In the genomic region with DNA sequence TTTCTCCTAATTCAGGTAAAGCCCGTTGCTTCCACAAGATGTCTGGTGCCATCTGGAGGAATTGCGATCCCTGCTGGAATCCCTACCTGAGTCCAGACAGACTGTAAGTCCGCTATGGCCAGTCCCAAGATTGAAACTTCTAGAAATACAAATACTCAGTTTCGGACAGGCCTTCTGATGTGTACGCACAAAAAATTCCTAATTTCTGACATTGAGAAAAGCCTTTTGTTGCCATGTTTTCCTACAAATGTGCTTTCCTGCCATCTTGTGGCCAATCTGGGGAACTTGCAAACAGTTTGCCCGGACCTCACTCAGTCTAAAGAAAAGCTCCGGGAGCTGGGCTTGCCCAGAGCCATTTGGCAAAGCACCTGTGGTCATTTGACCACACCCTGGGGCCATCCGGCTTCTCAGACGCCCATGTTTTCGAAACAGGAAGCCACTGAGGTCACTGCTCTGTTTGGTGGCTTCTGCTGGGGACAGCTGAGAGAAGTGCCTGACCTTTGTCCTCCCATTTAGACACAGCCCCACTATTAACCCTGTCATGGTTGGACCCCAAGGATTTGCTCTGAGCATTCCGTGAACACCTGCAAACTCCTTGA, we compare ENCODE assay signal across 8 cellular contexts.
DNase-seq lines count a peak whose midpoint lies in the region; ATAC-seq and TF ChIP-seq lines count a peak whose summit lies in the region.

No MANE protein-coding gene starts in this region.

- no peaks in the 10 kb centered on the region for H3K36me3 Mint-ChIP-seq in immature natural killer cell

- peaks cover 14 to 17% of the 10 kb centered on the region in 2 donors for H3K4me1 Mint-ChIP-seq in immature natural killer cell

- H3K27me3 Mint-ChIP-seq in immature natural killer cell (ENCODE audit: low read depth in 3 of 3): peaks cover 0 to 3% (median 3%) of the 10 kb centered on the region in 3 donors

- peak overlapping the region in 2 of 6 donors; percentile 22 to 36 for H3K27ac Mint-ChIP-seq in immature natural killer cell

- H3K4me3 Mint-ChIP-seq in immature natural killer cell: peak overlapping the region in 1 of 5 donors; percentile 26

- TF ChIP-seq CTCF in cardiac fibroblast (IDR thresholded peaks at IDR 0.05; ENCODE audit: low read depth, low read length): peak; percentile 77

- H3K4me3 ChIP-seq in cardiac fibroblast (replicated peaks in 1 of 2; ENCODE audit: low read depth in 2 of 2, low read length in 2 of 2): no peak overlapping the region

- peak; percentile 72 for ATAC-seq in HG02870 (IDR thresholded peaks at IDR 0.05; ENCODE audit: unreplicated experiment)

- H3K9me3 Mint-ChIP-seq in immature natural killer cell: peaks cover 0 to 2% (median 0%) of the 10 kb centered on the region in 6 donors

- DNase-seq in NCI-H510A treated with DMSO at 0.1 percent for 48 hours (lab: John Stamatoyannopoulos, UW) (peak; percentile 53), NCI-H510A (lab: John Stamatoyannopoulos, UW) (no peak), NCI-H1694 treated with DMSO at 0.1 percent for 48 hours (lab: John Stamatoyannopoulos, UW) (peak; percentile 66), UCSD-AML1 (lab: John Stamatoyannopoulos, UW; ENCODE audit: unreplicated experiment) (peak; percentile 34), cardiac fibroblast (ENCODE audit: low read depth in 2 of 2) (peak; percentile 83 to 85), immature natural killer cell (peak; percentile 54 to 57 (median 55))
- DNase-seq in stimulated activated CD4-positive, alpha-beta T cell treated with anti-CD3 and anti-CD28 coated beads, Interleukin-12 subunit alpha, Interleukin-12 subunit beta, amount 100 ng/mL, for 48 hours (ENCODE audit: low read depth in 2 of 3, low spot score in 1 of 3): peak; percentile 13 to 59 (median 25)
